Comparison of ENCODE assay signal across 8 cellular contexts in the genomic region with DNA sequence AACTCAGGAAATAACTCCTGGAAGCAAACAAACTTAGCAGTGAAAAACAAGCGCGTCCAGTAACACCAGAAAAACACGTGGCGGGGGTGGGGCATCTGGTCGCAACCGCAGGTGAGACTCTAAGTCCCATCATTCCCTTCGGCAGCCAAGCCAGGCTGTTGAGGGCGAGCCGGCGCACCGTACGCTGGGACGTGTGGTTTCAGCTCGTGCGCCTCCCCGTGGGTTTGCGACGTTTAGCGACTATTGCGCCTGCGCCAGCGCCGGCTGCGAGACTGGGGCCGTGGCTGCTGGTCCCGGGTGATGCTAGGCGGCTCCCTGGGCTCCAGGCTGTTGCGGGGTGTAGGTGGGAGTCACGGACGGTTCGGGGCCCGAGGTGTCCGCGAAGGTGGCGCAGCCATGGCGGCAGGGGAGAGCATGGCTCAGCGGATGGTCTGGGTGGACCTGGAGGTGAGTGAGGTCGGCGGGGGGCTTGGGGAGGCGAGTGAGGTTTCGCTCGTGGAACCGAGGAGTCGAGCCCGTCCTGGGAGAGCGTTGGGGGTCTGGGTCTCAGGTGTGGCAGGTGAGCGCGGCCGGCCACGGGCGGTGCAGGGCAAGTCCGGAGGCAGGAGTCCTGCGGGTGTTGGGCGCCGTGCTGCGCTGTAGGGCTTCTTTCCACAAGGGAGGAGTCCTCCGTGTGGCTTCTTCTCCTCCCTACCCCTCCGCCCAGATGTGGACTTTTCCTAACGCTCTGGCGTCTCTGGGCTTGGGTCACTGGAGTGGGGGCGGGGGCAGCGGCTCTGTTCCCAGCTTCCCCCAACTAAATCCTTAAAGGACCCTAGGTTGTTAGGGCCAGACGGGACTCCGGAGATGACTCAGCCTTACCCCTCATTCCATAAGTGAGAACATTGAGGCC. TPM values are rescaled to one million over a fixed set of nuclear protein-coding genes. Genes with fewer than 3 reads are reported as not detected.
DNase-seq lines count a peak whose midpoint lies in the region; ATAC-seq, FAIRE-seq and TF ChIP-seq lines count a peak whose summit lies in the region.

REXO2 (plus strand) TSS at position 239 of the 892 bp plus-strand sequence; CDS start at position 301, 62 bp downstream.

- H3K4me2 ChIP-seq in H1 (ENCODE audit: insufficient read depth in 1 of 2, low read depth in 2 of 2, low read length in 2 of 2) (peak within 1 kb of the TSS; percentile 68 to 88), mesenchymal stem cell (ENCODE audit: low read length, poor library complexity, severe bottlenecking) (peak within 1 kb of the TSS; percentile 51)

- TF ChIP-seq EP300 in H1 (IDR thresholded peaks at IDR 0.05; ENCODE audit: borderline replicate concordance in 1 of 2, low read depth in 2 of 2, low read length in 2 of 2) = no peak

- peak; percentile 99 for ATAC-seq in GM21367 (IDR thresholded peaks at IDR 0.05; ENCODE audit: unreplicated experiment)

- peak within 1 kb of the TSS; percentile 22 to 86 (median 65) for H3K9ac ChIP-seq in H1 (replicated peaks in 1 of 4; ENCODE audit: extremely low read depth in 1 of 4, low read depth in 3 of 4, low read length in 3 of 4)
- peak within 1 kb of the TSS; percentile 98 for H3K9ac ChIP-seq in mesenchymal stem cell (ENCODE audit: low read length)

- peaks cover 19 to 52% of the 10 kb centered on the region in 2 experiments; a peak in 3 of 4 replicates for H3K79me2 ChIP-seq in H1 (ENCODE audit: control insufficient read depth in 1 of 2, insufficient read depth in 2 of 2, low read length in 2 of 2)

- no peaks in the 10 kb centered on the region for H3K9me3 ChIP-seq in H1 (ENCODE audit: insufficient read depth in 2 of 2, low read depth in 1 of 2, low read length in 1 of 2)
- H3K9me3 ChIP-seq in mesenchymal stem cell (ENCODE audit: control insufficient read depth, low read length) = no peaks in the 10 kb centered on the region

- H4K8ac ChIP-seq in H1 (ENCODE audit: extremely low read depth, insufficient read depth, low read length) (peak within 1 kb of the TSS; percentile 37; the same call in 1 of the 2 replicates), mesenchymal stem cell (ENCODE audit: low read length) (peak within 1 kb of the TSS; percentile 98)

- H3K79me1 ChIP-seq in H1 (ENCODE audit: low read depth, low read length) (no peaks in the 10 kb centered on the region; the same call in 1 of the 2 replicates), mesenchymal stem cell (replicated peaks; ENCODE audit: low read length, poor library complexity, severe bottlenecking) (peaks cover 4% of the 10 kb centered on the region)

- H2AFZ ChIP-seq in H1 (ENCODE audit: low read length) = peak within 1 kb of the TSS; percentile 45; the same call in 1 of the 2 replicates
- H2AFZ ChIP-seq in mesenchymal stem cell (ENCODE audit: low read depth, low read length) = peak within 1 kb of the TSS; percentile 16

- H2BK20ac ChIP-seq in H1 (ENCODE audit: low read length) = no peak within 1 kb of the TSS

- H3K18ac ChIP-seq in H1 (ENCODE audit: extremely low read depth, low read length) (peak within 1 kb of the TSS; percentile 91), mesenchymal stem cell (ENCODE audit: low read depth in 1 of 2, low read length in 2 of 2) (peak within 1 kb of the TSS; percentile 98 to 99)

- H2BK5ac ChIP-seq in H1 (ENCODE audit: low read depth, low read length) = peak within 1 kb of the TSS; percentile 90; the same call in 1 of the 2 replicates
- H2BK5ac ChIP-seq in mesenchymal stem cell (ENCODE audit: low read depth, low read length, poor library complexity, severe bottlenecking) = peak within 1 kb of the TSS; percentile 80

- no peaks in the 10 kb centered on the region; the same call in 1 of the 2 replicates for H3K23me2 ChIP-seq in H1 (ENCODE audit: low read depth, low read length)

- H2BK120ac ChIP-seq in H1 (replicated peaks; ENCODE audit: low read depth, low read length) (no peak within 1 kb of the TSS), mesenchymal stem cell (ENCODE audit: low read depth, low read length) (peak within 1 kb of the TSS; percentile 87)

- H3K14ac ChIP-seq in H1 (ENCODE audit: insufficient read length) = no peak within 1 kb of the TSS
- H3K14ac ChIP-seq in mesenchymal stem cell (ENCODE audit: low read length in 2 of 2) = peak within 1 kb of the TSS in 1 of 2 experiments; percentile 96

- H3K4me3 ChIP-seq in H1 (ENCODE audit: extremely low read depth in 1 of 4, insufficient read depth in 2 of 4, low read depth in 3 of 4, low read length in 4 of 4) (peak within 1 kb of the TSS; percentile 90 to 99 (median 96)), mesenchymal stem cell (ENCODE audit: insufficient read depth in 1 of 2, low read depth in 1 of 2, low read length in 2 of 2) (peak within 1 kb of the TSS; percentile 98 to 99)

- H4K20me1 ChIP-seq in H1 (replicated peaks in 1 of 2; ENCODE audit: control insufficient read depth in 1 of 2, insufficient read depth in 2 of 2, low read length in 2 of 2) = peaks cover 2% of the 10 kb centered on the region in 2 experiments

- H3K56ac ChIP-seq in H1 (replicated peaks; ENCODE audit: insufficient read length, low read depth, low read length) = no peak within 1 kb of the TSS

- POLR2A ChIA-PET in H1 (lab: Charles Lee; ENCODE audit: partially characterized antibody) = interaction anchor here (0.9 to 2.0 kb wide), 10 partner anchors 10 to 119 kb away, joined by 3 to 7 read pairs (median 4); no protein-coding TSS in a partner anchor

- H3K36me3 ChIP-seq in H1 (ENCODE audit: control insufficient read depth in 2 of 4, insufficient read depth in 4 of 4, low read length in 3 of 4) (peaks cover 0 to 9% (median 3%) of the 10 kb centered on the region in 4 experiments; a peak in 3 of 8 replicates), mesenchymal stem cell (ENCODE audit: control insufficient read depth in 1 of 2, insufficient read depth in 2 of 2, low read depth in 1 of 2, low read length in 2 of 2) (peaks cover 0 to 24% of the 10 kb centered on the region in 2 experiments)

- DNase-seq in Caki2 (ENCODE audit: low read depth) = peak; percentile 81
- DNase-seq in HTR-8/SVneo (ENCODE audit: insufficient read length, low spot score) = peak; percentile 93
- peak; percentile 90 for DNase-seq in NOMO-1 treated with dmso at 0.1 percent for 144 hours (lab: John Stamatoyannopoulos, UW; ENCODE audit: unreplicated experiment)
- DNase-seq in activated CD8-positive, alpha-beta memory T cell treated with anti-CD3 and anti-CD28 coated beads for 48 hours (ENCODE audit: low read depth in 2 of 3, low spot score in 2 of 3) = peak; percentile 71 to 82 (median 78)
- peak; percentile 81 to 90 for DNase-seq in H1 (ENCODE audit: low read depth in 1 of 2, low spot score in 2 of 2)
- DNase-seq in mesenchymal stem cell = peak; percentile 94
- DNase-seq in stimulated activated CD8-positive, alpha-beta memory T cell treated with anti-CD3 and anti-CD28 coated beads, Interleukin-12 subunit alpha, Interleukin-12 subunit beta, amount 100 ng/mL, for 4 hours (ENCODE audit: low read depth) = peak; percentile 91

- H2BK15ac ChIP-seq in H1 (ENCODE audit: low read length) = no peak within 1 kb of the TSS
- peak within 1 kb of the TSS; percentile 78 for H2BK15ac ChIP-seq in mesenchymal stem cell (ENCODE audit: low read depth, poor library complexity, severe bottlenecking)

- H4K91ac ChIP-seq in H1 (replicated peaks; ENCODE audit: insufficient read length, low read length) (no peak within 1 kb of the TSS), mesenchymal stem cell (ENCODE audit: low read length) (peak within 1 kb of the TSS; percentile 100)

- TF ChIP-seq POLR2A in H1 (IDR thresholded peaks at IDR 0.05; ENCODE audit: control extremely low read depth in 1 of 2, low read depth in 2 of 2, low read length in 2 of 2) = peak; percentile 51 to 72; a peak in 2 of 3 replicates

- CTCF ChIA-PET in H1 (lab: Charles Lee; ENCODE audit: partially characterized antibody) = interaction anchor here (0.6 to 1.0 kb wide), 5 partner anchors 26 to 133 kb away, joined by 3 to 5 read pairs (median 3); no protein-coding TSS in a partner anchor

- H2AK5ac ChIP-seq in H1 (ENCODE audit: low read depth, low read length) (no peak within 1 kb of the TSS), mesenchymal stem cell (ENCODE audit: low read length, severe bottlenecking) (peak within 1 kb of the TSS; percentile 83)

- H3K23ac ChIP-seq in H1 (ENCODE audit: insufficient read length) (no peak within 1 kb of the TSS), mesenchymal stem cell (ENCODE audit: low read length in 2 of 2) (peak within 1 kb of the TSS in 1 of 2 experiments; percentile 48)

- TF ChIP-seq RAD21 in H1 (IDR thresholded peaks at IDR 0.05 in 1 of 2, conservative IDR thresholded peaks at IDR 0.05 in 1 of 2; ENCODE audit: low read depth in 2 of 2, low read length in 2 of 2) = no peak

- H2BK12ac ChIP-seq in H1 (ENCODE audit: low read depth, low read length) = peak within 1 kb of the TSS; percentile 86
- peak within 1 kb of the TSS; percentile 69 to 95 for H2BK12ac ChIP-seq in mesenchymal stem cell (ENCODE audit: low read length in 2 of 2)

- peaks cover 2 to 12% (median 7%) of the 10 kb centered on the region in 4 experiments; a peak in 6 of 7 replicates for H3K4me1 ChIP-seq in H1 (replicated peaks in 1 of 4; ENCODE audit: control insufficient read depth in 3 of 4, insufficient read depth in 4 of 4, low read length in 3 of 4)
- no peaks in the 10 kb centered on the region for H3K4me1 ChIP-seq in mesenchymal stem cell (ENCODE audit: control insufficient read depth, insufficient read depth, low read depth, low read length)

- peak in 2 of 3 experiments; percentile 22 to 27; a peak in 2 of 4 replicates for TF ChIP-seq CTCF in H1 (IDR thresholded peaks at IDR 0.05; ENCODE audit: control extremely low read depth in 1 of 3, insufficient read depth in 1 of 3, low read depth in 1 of 3, low read length in 3 of 3)

- in situ Hi-C loops in Caki2 (cut with HindIII; ENCODE audit: low pct_unique_long_range_greater_than_20kb, low sequenced_read_pairs) = no loop called here

- H3K27ac ChIP-seq in H1 (ENCODE audit: low read depth, low read length) (peak within 1 kb of the TSS; percentile 77), mesenchymal stem cell (ENCODE audit: low read length, poor library complexity, severe bottlenecking) (peak within 1 kb of the TSS; percentile 87)

- H3K27me3 ChIP-seq in H1 (replicated peaks in 1 of 4; ENCODE audit: control insufficient read depth in 3 of 4, extremely low read depth in 1 of 4, insufficient read depth in 3 of 4, low read length in 3 of 4) (no peaks in the 10 kb centered on the region), mesenchymal stem cell (ENCODE audit: control insufficient read depth in 1 of 2, insufficient read depth in 1 of 2, low read length in 2 of 2) (no peaks in the 10 kb centered on the region)

- peak; percentile 98 for FAIRE-seq in HTR-8/SVneo (lab: Jason Lieb, UNC)
- FAIRE-seq in H1 (lab: Jason Lieb, UNC) = peak; percentile 50

- WGBS in H1 (ENCODE audit: extremely low coverage in 1 of 2, insufficient coverage in 1 of 2, insufficient read length in 1 of 2, insufficient replicate concordance in 2 of 2, low coverage in 1 of 2, low lambda C conversion rate in 2 of 2, missing lambda C conversion rate in 1 of 2), 2 experiments = 2% methylated on average over 62 of the region's 64 CpGs; no CpG with 5 or more reads in 1 of the 2 experiments
- 25% methylated on average over 43 of the region's 64 CpGs for WGBS in mesenchymal stem cell

- peak within 1 kb of the TSS; percentile 33 for H4K5ac ChIP-seq in H1 (ENCODE audit: insufficient read length, low read depth, low read length)

- H3K4ac ChIP-seq in H1 (replicated peaks; ENCODE audit: insufficient read length, low read depth, low read length) (no peak within 1 kb of the TSS), mesenchymal stem cell (ENCODE audit: low read depth in 1 of 2, low read length in 2 of 2) (peak within 1 kb of the TSS; percentile 91 to 99)

RNA-seq across cellular contexts. Expression of gene REXO2, which starts in this region (rescaled TPM):
- total RNA-seq in Caki2 (2014; rRNA removed; shearing (Covaris generic); ENCODE audit: low replicate concordance) = 76.3 and 119 TPM in 2 replicates
- total RNA-seq in H1 (2021; fragmentation: NEBNext Ultra II Directional; extraction: Animal tissue kit (Norgen Biotek cat#: 25700)) = 109 and 111 TPM in 2 replicates
- polyA plus RNA-seq in H1 (2011; rRNA removed) = 95.9 and 114 TPM in 2 replicates
- polyA plus RNA-seq in H1 (2011; cell fraction: cytosol; rRNA removed) = 157 TPM
- 57.0 TPM for polyA plus RNA-seq in H1 (2011; cell fraction: nucleus; rRNA removed)
- 91.7 to 127 TPM (median 105 TPM) in 4 replicates for polyA plus RNA-seq in H1 (2012, experiment 1 of 2)
- 31.3 TPM for polyA plus RNA-seq in H1 (2012, experiment 2 of 2)
- 146 TPM for polyA plus RNA-seq in H1 (2013, experiment 1 of 2)
- polyA plus RNA-seq in H1 (2013, experiment 2 of 2) = 153 TPM
- 26.4 and 38.7 TPM in 2 replicates for polyA minus RNA-seq in H1 (2011; rRNA and poly(A)+ RNA removed)
- 54.5 TPM for polyA minus RNA-seq in H1 (2011; cell fraction: cytosol; rRNA and poly(A)+ RNA removed)
- 37.9 TPM for polyA minus RNA-seq in H1 (2011; cell fraction: nucleus; rRNA and poly(A)+ RNA removed)
- polyA plus RNA-seq in mesenchymal stem cell (2013, experiment 1 of 2) = 226 TPM
- 226 TPM for polyA plus RNA-seq in mesenchymal stem cell (2013, experiment 2 of 2)

Comparison
In these comparisons a context has a peak if more than half of its experiments do, and no peak if none do; other contexts are left out.
1. Peak in every context shown above with its lines: DNase-seq, ATAC-seq, H3K4me3 ChIP-seq and H3K27ac ChIP-seq.